ENCODE assay signal across 1 cellular context in genomic region chr7:101938115-101938514, GRCh38.
TF ChIP-seq lines count a peak whose summit lies in the region.

No MANE protein-coding gene starts in this region.

TF ChIP-seq in IMR-90, 13 proteins besides CTCF, POLR2A, EP300 and RAD21:
- TF ChIP-seq RCOR1 (IDR thresholded peaks at IDR 0.05; ENCODE audit: insufficient replicate concordance, low read length) (no peak), CEBPB (IDR thresholded peaks at IDR 0.05; ENCODE audit: low read depth, low read length) (no peak), BHLHE40 (IDR thresholded peaks at IDR 0.05; ENCODE audit: low read depth, low read length) (no peak), RFX5 (IDR thresholded peaks at IDR 0.05; ENCODE audit: low read depth, low read length) (no peak), CHD1 (IDR thresholded peaks at IDR 0.05; ENCODE audit: low read depth, low read length) (no peak), MAFK (IDR thresholded peaks at IDR 0.05; ENCODE audit: low read depth, low read length) (no peak), MAZ (IDR thresholded peaks at IDR 0.05; ENCODE audit: borderline replicate concordance, low read depth, low read length) (no peak), FOS (IDR thresholded peaks at IDR 0.05; ENCODE audit: low read depth, low read length) (no peak), USF2 (IDR thresholded peaks at IDR 0.05; ENCODE audit: low read depth, low read length) (no peak), NFE2L2 (IDR thresholded peaks at IDR 0.05; ENCODE audit: low read depth, low read length) (no peak), SMC3 (IDR thresholded peaks at IDR 0.05; ENCODE audit: low read depth, low read length) (no peak), MXI1 (IDR thresholded peaks at IDR 0.05; ENCODE audit: borderline replicate concordance, low read depth, low read length) (no peak), ELK1 (IDR thresholded peaks at IDR 0.05; ENCODE audit: borderline replicate concordance, low read depth, low read length) (no peak)
TF ChIP-seq in IMR-90: peak in this region for 0.
